In the genomic region with DNA sequence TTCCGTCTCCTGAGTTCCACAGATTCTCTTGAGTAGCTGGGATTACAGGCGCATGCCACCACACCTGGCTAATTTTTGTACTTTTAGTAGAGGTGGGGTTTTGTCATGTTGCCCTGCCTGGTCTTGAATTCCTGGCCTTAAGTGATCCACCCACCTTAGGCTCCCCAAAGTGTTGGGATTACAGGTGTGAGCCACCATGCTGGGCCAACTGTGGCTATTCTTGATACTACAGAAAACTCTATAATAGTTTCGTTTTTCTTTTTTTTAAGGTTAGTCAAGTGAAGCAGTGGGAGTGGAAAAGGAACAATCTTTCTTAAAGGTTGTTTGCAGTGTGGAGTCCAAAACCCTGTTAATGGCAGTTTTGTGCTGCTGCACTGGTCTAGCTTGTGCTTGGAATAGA, we compare ENCODE assay signal across 35 cellular contexts.
"Had no signal": no experiment of that assay in that cellular context is flagged by ENCODE, and none has a peak within 500 bp of the region (broad histone marks: within the 10 kb centered on the region; RNA-seq: fewer than 3 reads in every experiment).

No MANE protein-coding gene starts in this region.

- H3K27me3 ChIP-seq: MG63 had no signal

- H3K9me3 ChIP-seq: MG63 had no signal

- DNase-seq: Karpas-422, Kasumi-1, MG63, MM.1S, MV-4-11, NCI-H1048, NCI-H1092, NCI-H1092 treated with DMSO at 0.1 percent for 48 hours, NCI-H1105, NCI-H1105 treated with DMSO at 0.1 percent for 48 hours, NCI-H1417, NCI-H1417 treated with DMSO at 0.1 percent for 48 hours, NCI-H1436, NCI-H1436 treated with DMSO at 0.1 percent for 48 hours, NCI-H146, NCI-H1694, NCI-H1694 treated with DMSO at 0.1 percent for 48 hours, NCI-H187, NCI-H187 treated with DMSO at 0.1 percent for 48 hours, NCI-H1930, NCI-H2029, NCI-H2029 treated with DMSO at 0.1 percent for 48 hours, NCI-H2081, NCI-H2081 treated with DMSO at 0.1 percent for 48 hours, NCI-H2107, NCI-H2171, NCI-H2171 treated with DMSO at 0.1 percent for 48 hours, NCI-H2227 treated with DMSO at 0.1 percent for 48 hours, NCI-H226, NCI-H345, NCI-H446, NCI-H446 treated with DMSO at 0.1 percent for 48 hours, NCI-H510A, NCI-H510A treated with DMSO at 0.1 percent for 48 hours had no signal

- H3K4me2 ChIP-seq: KMS-11 had no signal

- H3K27ac ChIP-seq: KMS-11 had no signal

- H3K36me3 ChIP-seq: MG63 had no signal

- H3K9ac ChIP-seq: KMS-11 had no signal

- H3K4me3 ChIP-seq: MG63 had no signal
